In the genomic region with DNA sequence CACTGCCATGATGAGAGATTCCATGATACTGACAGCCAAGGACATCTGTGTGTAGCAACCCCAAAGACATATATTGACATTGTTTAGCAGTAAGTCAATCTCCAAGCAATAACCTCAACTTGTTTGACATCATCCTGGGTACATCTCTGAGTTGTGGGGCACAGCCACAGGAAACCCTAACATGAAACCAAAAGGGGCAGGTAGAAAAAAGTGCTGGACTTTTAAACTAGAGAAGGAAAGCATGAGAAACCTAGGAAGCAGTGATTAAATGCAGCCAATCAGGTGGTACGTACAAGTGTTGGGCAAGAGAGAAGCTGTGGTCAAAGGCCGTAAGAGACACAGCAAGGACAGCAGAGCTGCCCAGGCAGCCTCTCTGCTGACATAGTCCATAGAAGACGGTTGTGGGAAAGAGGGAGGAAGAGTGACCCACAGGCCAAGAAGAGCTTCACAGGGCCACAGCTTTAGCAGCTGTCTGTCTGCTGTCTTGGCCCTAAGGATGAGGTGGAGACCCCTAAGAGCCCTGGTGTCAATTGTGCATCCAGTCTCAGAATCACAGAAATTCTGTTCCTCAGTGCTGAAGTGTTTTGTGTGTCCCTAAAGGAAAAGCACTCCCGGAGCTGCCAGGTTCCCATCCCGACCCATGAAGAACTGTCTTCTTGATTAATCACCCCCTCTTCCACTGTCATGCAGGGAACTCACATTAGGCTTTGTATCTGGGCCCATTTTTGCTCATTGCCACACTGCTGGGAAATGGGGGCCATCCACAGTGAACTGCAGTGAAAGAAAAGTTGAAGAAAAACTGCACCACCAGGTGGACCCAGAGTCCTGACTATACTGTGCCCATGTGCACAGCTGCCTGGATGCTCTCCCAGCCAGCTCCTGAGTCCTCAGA, we compare ENCODE assay signal across 8 cellular contexts. TPM values are rescaled to one million over a fixed set of nuclear protein-coding genes. Genes with fewer than 3 reads are reported as not detected.
DNase-seq lines count a peak whose midpoint lies in the region; ATAC-seq and TF ChIP-seq lines count a peak whose summit lies in the region.

No MANE protein-coding gene starts in this region.

- H3K27ac ChIP-seq in dorsolateral prefrontal cortex (no peak overlapping the region), neural cell (ENCODE audit: low read length) (no peak overlapping the region)

- DNase-seq in DMS 273 treated with DMSO at 0.1 percent for 48 hours (lab: John Stamatoyannopoulos, UW) = peak; percentile 31
- peak; percentile 24 for DNase-seq in HFF-Myc (ENCODE audit: extremely low read depth, low read depth)
- DNase-seq in NT2/D1 (ENCODE audit: low read depth, low spot score) = peak; percentile 39
- peak in 4 of 10 donors; percentile 4 to 51 (median 44) for DNase-seq in dorsolateral prefrontal cortex
- no peak for DNase-seq in NCI-H146 (lab: John Stamatoyannopoulos, UW)

- no peak for TF ChIP-seq POLR2A in GM18505 (IDR thresholded peaks at IDR 0.05; ENCODE audit: borderline replicate concordance, extremely low read depth, insufficient read depth, insufficient read length)

- H3K9ac ChIP-seq in NT2/D1 (ENCODE audit: insufficient read length, low read depth) (no peak overlapping the region), neural cell (ENCODE audit: low read length) (no peak overlapping the region)

- TF ChIP-seq RAD21 in neural cell (conservative IDR thresholded peaks at IDR 0.05) = peak; percentile 12

- H4K20me1 ChIP-seq in neural cell (ENCODE audit: insufficient read depth) = no peaks in the 10 kb centered on the region

- H3K4me2 ChIP-seq in neural cell (ENCODE audit: low read length) = no peak overlapping the region

- no peaks in the 10 kb centered on the region for H3F3A ChIP-seq in neural cell (ENCODE audit: insufficient read depth, low read length, poor library complexity, severe bottlenecking)

- intact Hi-C loops in dorsolateral prefrontal cortex (cut with DNase I) = no loop called here

- no peak overlapping the region for H2AFZ ChIP-seq in neural cell (ENCODE audit: low read depth, low read length)

- no peak for TF ChIP-seq EP300 in neural cell (conservative IDR thresholded peaks at IDR 0.05; ENCODE audit: poor library complexity, severe bottlenecking)

- H3K4me3 ChIP-seq in HFF-Myc (replicated peaks; ENCODE audit: low read depth, low read length) (no peak overlapping the region), NT2/D1 (ENCODE audit: insufficient read length, low read depth) (no peak overlapping the region), dorsolateral prefrontal cortex (no peak overlapping the region), neural cell (ENCODE audit: low read length) (no peak overlapping the region)

- H3K9me2 ChIP-seq in neural cell (ENCODE audit: insufficient read depth, low read length) = no peaks in the 10 kb centered on the region

- H3K4me1 ChIP-seq in NT2/D1 (ENCODE audit: insufficient read depth, insufficient read length) = no peaks in the 10 kb centered on the region

- H3K36me3 ChIP-seq in NT2/D1 (ENCODE audit: insufficient read depth, insufficient read length, low read length) (no peaks in the 10 kb centered on the region), neural cell (ENCODE audit: insufficient read depth, low read length) (no peaks in the 10 kb centered on the region)

- H3K79me2 ChIP-seq in neural cell (replicated peaks; ENCODE audit: insufficient read depth, low read length) = no peaks in the 10 kb centered on the region

- TF ChIP-seq CTCF in HFF-Myc (IDR thresholded peaks at IDR 0.05; ENCODE audit: low read depth, low read length, missing control alignments) = peak; percentile 48
- peak in 39 of 56 donors; percentile 10 to 54 (median 32) for TF ChIP-seq CTCF in dorsolateral prefrontal cortex (IDR thresholded peaks at IDR 0.05 in 54 of 56, conservative IDR thresholded peaks at IDR 0.05 in 2 of 56; ENCODE audit: low read depth in 1 of 56, partially characterized antibody in 56 of 56)
- TF ChIP-seq CTCF in neural cell (IDR thresholded peaks at IDR 0.05; ENCODE audit: poor library complexity, severe bottlenecking) = peak; percentile 31

- no peaks in the 10 kb centered on the region for H3K9me3 ChIP-seq in NT2/D1 (ENCODE audit: insufficient read depth, low read length)
- no peaks in the 10 kb centered on the region for H3K9me3 ChIP-seq in neural cell (ENCODE audit: low read length)

- ATAC-seq in GM18505 (IDR thresholded peaks at IDR 0.05; ENCODE audit: unreplicated experiment) (no peak), GM19395 (IDR thresholded peaks at IDR 0.05; ENCODE audit: unreplicated experiment) (no peak)

- H3K27me3 ChIP-seq in NT2/D1 (ENCODE audit: insufficient read depth, insufficient read length) (no peaks in the 10 kb centered on the region), dorsolateral prefrontal cortex (no peaks in the 10 kb centered on the region), neural cell (ENCODE audit: insufficient read depth, low read depth, low read length) (no peaks in the 10 kb centered on the region)

TF ChIP-seq in neural cell, 6 proteins besides CTCF, POLR2A, EP300 and RAD21:
- TF ChIP-seq MXI1 (conservative IDR thresholded peaks at IDR 0.05; ENCODE audit: poor library complexity, severe bottlenecking) (no peak), SMC3 (conservative IDR thresholded peaks at IDR 0.05; ENCODE audit: poor library complexity) (no peak), EZH2 (IDR thresholded peaks at IDR 0.05; ENCODE audit: borderline replicate concordance, insufficient read depth, low read length, poor library complexity, severe bottlenecking) (no peak)
- TF ChIP-seq, protein P1, sequence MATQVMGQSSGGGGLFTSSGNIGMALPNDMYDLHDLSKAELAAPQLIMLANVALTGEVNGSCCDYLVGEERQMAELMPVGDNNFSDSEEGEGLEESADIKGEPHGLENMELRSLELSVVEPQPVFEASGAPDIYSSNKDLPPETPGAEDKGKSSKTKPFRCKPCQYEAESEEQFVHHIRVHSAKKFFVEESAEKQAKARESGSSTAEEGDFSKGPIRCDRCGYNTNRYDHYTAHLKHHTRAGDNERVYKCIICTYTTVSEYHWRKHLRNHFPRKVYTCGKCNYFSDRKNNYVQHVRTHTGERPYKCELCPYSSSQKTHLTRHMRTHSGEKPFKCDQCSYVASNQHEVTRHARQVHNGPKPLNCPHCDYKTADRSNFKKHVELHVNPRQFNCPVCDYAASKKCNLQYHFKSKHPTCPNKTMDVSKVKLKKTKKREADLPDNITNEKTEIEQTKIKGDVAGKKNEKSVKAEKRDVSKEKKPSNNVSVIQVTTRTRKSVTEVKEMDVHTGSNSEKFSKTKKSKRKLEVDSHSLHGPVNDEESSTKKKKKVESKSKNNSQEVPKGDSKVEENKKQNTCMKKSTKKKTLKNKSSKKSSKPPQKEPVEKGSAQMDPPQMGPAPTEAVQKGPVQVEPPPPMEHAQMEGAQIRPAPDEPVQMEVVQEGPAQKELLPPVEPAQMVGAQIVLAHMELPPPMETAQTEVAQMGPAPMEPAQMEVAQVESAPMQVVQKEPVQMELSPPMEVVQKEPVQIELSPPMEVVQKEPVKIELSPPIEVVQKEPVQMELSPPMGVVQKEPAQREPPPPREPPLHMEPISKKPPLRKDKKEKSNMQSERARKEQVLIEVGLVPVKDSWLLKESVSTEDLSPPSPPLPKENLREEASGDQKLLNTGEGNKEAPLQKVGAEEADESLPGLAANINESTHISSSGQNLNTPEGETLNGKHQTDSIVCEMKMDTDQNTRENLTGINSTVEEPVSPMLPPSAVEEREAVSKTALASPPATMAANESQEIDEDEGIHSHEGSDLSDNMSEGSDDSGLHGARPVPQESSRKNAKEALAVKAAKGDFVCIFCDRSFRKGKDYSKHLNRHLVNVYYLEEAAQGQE (IDR thresholded peaks at IDR 0.05; ENCODE audit: borderline replicate concordance) = no peak

RNA-seq across cellular contexts. Expression of a gene that starts 25.4 kb away (rescaled TPM):
- 1,000 to 10,000 TPM in 66 of 120 experiments, 100 to 1,000 TPM in 54; 295 to 1,415 (median 1,032) TPM for total RNA-seq in dorsolateral prefrontal cortex
- 133 and 134 TPM in 2 replicates for polyA plus RNA-seq in neural cell
- 118 and 139 TPM in 2 replicates for polyA minus RNA-seq in neural cell
